Comparison of ENCODE assay signal across 8 cellular contexts in genomic region chr17:31488264-31488981, GRCh38.
DNase-seq lines count a peak whose midpoint lies in the region; ATAC-seq and TF ChIP-seq lines count a peak whose summit lies in the region.

No MANE protein-coding gene starts in this region.

- no peak for TF ChIP-seq POLR2A in prostate gland (IDR thresholded peaks at IDR 0.05)

- H3K4me1 Mint-ChIP-seq in activated CD4-positive, alpha-beta T cell treated with anti-CD3 and anti-CD28 coated beads, Interleukin-2, amount 10 ng/mL, durations not matched to agents 7 days and 5 days, result peaks cover 57% of the 10 kb centered on the region
- H3K4me1 Mint-ChIP-seq in glutamatergic neuron (ENCODE audit: low read depth, unreplicated experiment), result peaks cover 30% of the 10 kb centered on the region

- peak overlapping the region; percentile 66 to 85 for H3K27ac ChIP-seq in prostate gland

- peak; percentile 28 for ATAC-seq in HG03439 (IDR thresholded peaks at IDR 0.05; ENCODE audit: unreplicated experiment)

- H3K9me3 ChIP-seq in prostate gland, result no peaks in the 10 kb centered on the region

- TF ChIP-seq CTCF in glutamatergic neuron (IDR thresholded peaks at IDR 0.05; ENCODE audit: partially characterized antibody, unreplicated experiment) (no peak), prostate gland (IDR thresholded peaks at IDR 0.05) (no peak)

- CTCF ChIA-PET in activated CD4-positive, alpha-beta T cell treated with anti-CD3 and anti-CD28 coated beads, Interleukin-2, amount 10 ng/mL, durations not matched to agents 7 days and 5 days (lab: Charles Lee), result interaction anchor here (0.6 to 1.4 kb wide), 8 partner anchors 10 to 37 kb away, joined by 3 to 6 read pairs (median 3); no protein-coding TSS in a partner anchor

- peak overlapping the region; percentile 87 for H3K27ac Mint-ChIP-seq in activated CD4-positive, alpha-beta T cell treated with anti-CD3 and anti-CD28 coated beads, Interleukin-2, amount 10 ng/mL, durations not matched to agents 7 days and 5 days
- no peak overlapping the region for H3K27ac Mint-ChIP-seq in glutamatergic neuron (ENCODE audit: unreplicated experiment)

- H3K36me3 Mint-ChIP-seq in activated CD4-positive, alpha-beta T cell treated with anti-CD3 and anti-CD28 coated beads, Interleukin-2, amount 10 ng/mL, durations not matched to agents 7 days and 5 days (ENCODE audit: low read depth), result peaks cover 2% of the 10 kb centered on the region
- H3K36me3 Mint-ChIP-seq in glutamatergic neuron (ENCODE audit: unreplicated experiment), result no peaks in the 10 kb centered on the region

- WGBS in prostate gland, result 11% methylated on average over 30 of the region's 62 CpGs

- H3K4me3 ChIP-seq in prostate gland, result peak overlapping the region; percentile 49 to 62

- no peaks in the 10 kb centered on the region for H3K9me3 Mint-ChIP-seq in activated CD4-positive, alpha-beta T cell treated with anti-CD3 and anti-CD28 coated beads, Interleukin-2, amount 10 ng/mL, durations not matched to agents 7 days and 5 days
- peaks cover 6% of the 10 kb centered on the region for H3K9me3 Mint-ChIP-seq in glutamatergic neuron (ENCODE audit: unreplicated experiment)

- peak; percentile 75 for DNase-seq in activated effector memory CD4-positive, alpha-beta T cell treated with anti-CD3 and anti-CD28 coated beads, Interleukin-2, amount 50 U/mL, for 16 hours
- no peak for DNase-seq in activated effector memory CD4-positive, alpha-beta T cell treated with Interleukin-2 at 50 U/mL for 16 hours
- peak; percentile 44 for DNase-seq in activated CD4-positive, alpha-beta T cell treated with anti-CD3 and anti-CD28 coated beads, Interleukin-2, amount 10 ng/mL, durations not matched to agents 7 days and 5 days
- no peak for DNase-seq in glutamatergic neuron
- DNase-seq in prostate gland (ENCODE audit: low spot score), result no peak
- DNase-seq in central memory CD4-positive, alpha-beta T cell, result no peak
- DNase-seq in iPS-NIHi7 (ENCODE audit: extremely low spot score), result no peak

- intact Hi-C loops in prostate gland (cut with DNase I), result no loop called here

- peak overlapping the region; percentile 87 for H3K4me3 Mint-ChIP-seq in activated CD4-positive, alpha-beta T cell treated with anti-CD3 and anti-CD28 coated beads, Interleukin-2, amount 10 ng/mL, durations not matched to agents 7 days and 5 days
- H3K4me3 Mint-ChIP-seq in glutamatergic neuron (ENCODE audit: unreplicated experiment), result peak overlapping the region; percentile 81

- POLR2A ChIA-PET in activated CD4-positive, alpha-beta T cell treated with anti-CD3 and anti-CD28 coated beads, Interleukin-2, amount 10 ng/mL, durations not matched to agents 7 days and 5 days (lab: Charles Lee), result interaction anchor here (0.5 to 2.7 kb wide), 2 partner anchors 13 to 21 kb away, joined by 5 to 12 read pairs; no protein-coding TSS in a partner anchor

- no peaks in the 10 kb centered on the region for H3K36me3 ChIP-seq in prostate gland

- H3K4me1 ChIP-seq in prostate gland (replicated peaks), result no peaks in the 10 kb centered on the region

- H3K27me3 ChIP-seq in prostate gland (replicated peaks; ENCODE audit: insufficient read depth), result no peaks in the 10 kb centered on the region

- peaks cover 4% of the 10 kb centered on the region for H3K27me3 Mint-ChIP-seq in activated CD4-positive, alpha-beta T cell treated with anti-CD3 and anti-CD28 coated beads, Interleukin-2, amount 10 ng/mL, durations not matched to agents 7 days and 5 days
- H3K27me3 Mint-ChIP-seq in glutamatergic neuron (ENCODE audit: unreplicated experiment), result peaks cover 24% of the 10 kb centered on the region

Comparison
In these comparisons a context has a peak if more than half of its experiments do, and no peak if none do; other contexts are left out.
1. DNase-seq: peak in activated effector memory CD4-positive, alpha-beta T cell treated with anti-CD3 and anti-CD28 coated beads, Interleukin-2, amount 50 U/mL, for 16 hours (single experiment) and activated CD4-positive, alpha-beta T cell treated with anti-CD3 and anti-CD28 coated beads, Interleukin-2, amount 10 ng/mL, durations not matched to agents 7 days and 5 days (single experiment); none in activated effector memory CD4-positive, alpha-beta T cell treated with Interleukin-2 at 50 U/mL for 16 hours (single experiment), glutamatergic neuron (single experiment), prostate gland (single experiment), central memory CD4-positive, alpha-beta T cell (single experiment) and iPS-NIHi7 (single experiment).